Comparison of ENCODE assay signal across 2 cellular contexts in the genomic region with DNA sequence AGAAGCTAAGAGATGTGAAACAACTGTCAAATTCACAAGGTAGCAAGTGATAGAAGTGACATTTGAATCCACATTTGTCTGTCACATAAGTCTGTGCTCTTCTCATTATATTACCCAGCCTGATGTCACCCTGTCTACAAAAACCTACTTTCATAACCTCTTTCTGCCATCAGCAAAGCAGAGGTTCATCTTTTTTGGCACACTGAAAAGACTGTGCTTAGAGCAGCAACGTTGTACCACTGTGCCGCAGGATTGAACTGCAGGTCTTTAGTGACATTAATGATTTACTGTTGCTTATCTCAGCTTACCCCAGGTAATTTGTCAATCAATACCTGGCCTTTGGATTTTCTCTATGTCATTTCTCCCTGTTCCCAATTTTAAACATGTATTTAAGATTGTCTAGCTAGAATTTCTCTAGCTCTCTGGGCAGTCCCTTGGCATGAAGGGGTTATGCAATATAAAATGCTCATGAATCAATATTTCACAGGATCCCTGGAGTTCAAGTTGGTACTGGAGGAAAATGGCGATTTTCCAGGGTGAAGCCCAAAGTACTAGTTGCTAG.
TF ChIP-seq lines count a peak whose summit lies in the region.

No MANE protein-coding gene starts in this region.

TF ChIP-seq in HepG2, 621 proteins besides CTCF, POLR2A, EP300 and RAD21 (continues in another document):
- TF ChIP-seq SKIL (CRISPR knock-in tag; IDR thresholded peaks at IDR 0.05; ENCODE audit: borderline replicate concordance) (no peak), ZNF24 (IDR thresholded peaks at IDR 0.05) (no peak), ZNF678 (CRISPR knock-in tag; IDR thresholded peaks at IDR 0.05) (no peak), NFIC (IDR thresholded peaks at IDR 0.05; ENCODE audit: low read length) (peak; percentile 47; the same call in 1 of the 2 replicates), ZNF670 (CRISPR knock-in tag; IDR thresholded peaks at IDR 0.05; ENCODE audit: borderline replicate concordance) (0 out of 2 replicates have a peak, but pooled peaks have one; percentile 37), NR2F2 (IDR thresholded peaks at IDR 0.05; ENCODE audit: borderline replicate concordance, low read depth) (no peak), MYC (CRISPR knock-in tag; IDR thresholded peaks at IDR 0.05; ENCODE audit: borderline replicate concordance) (no peak), KIAA2018 (CRISPR knock-in tag; IDR thresholded peaks at IDR 0.05; ENCODE audit: borderline replicate concordance) (no peak), YY1 (IDR thresholded peaks at IDR 0.05; ENCODE audit: insufficient read depth, insufficient replicate concordance, low read depth, low read length) (peak; percentile 56), ZNF10 (CRISPR knock-in tag; IDR thresholded peaks at IDR 0.05; ENCODE audit: borderline replicate concordance, low read depth) (no peak), ZNF468 (CRISPR knock-in tag; IDR thresholded peaks at IDR 0.05) (no peak), BRD4 (CRISPR knock-in tag; IDR thresholded peaks at IDR 0.05) (no peak), HNRNPK (IDR thresholded peaks at IDR 0.05; ENCODE audit: low read depth, low read length, poor library complexity, severe bottlenecking) (no peak)
- TF ChIP-seq, protein P1, sequence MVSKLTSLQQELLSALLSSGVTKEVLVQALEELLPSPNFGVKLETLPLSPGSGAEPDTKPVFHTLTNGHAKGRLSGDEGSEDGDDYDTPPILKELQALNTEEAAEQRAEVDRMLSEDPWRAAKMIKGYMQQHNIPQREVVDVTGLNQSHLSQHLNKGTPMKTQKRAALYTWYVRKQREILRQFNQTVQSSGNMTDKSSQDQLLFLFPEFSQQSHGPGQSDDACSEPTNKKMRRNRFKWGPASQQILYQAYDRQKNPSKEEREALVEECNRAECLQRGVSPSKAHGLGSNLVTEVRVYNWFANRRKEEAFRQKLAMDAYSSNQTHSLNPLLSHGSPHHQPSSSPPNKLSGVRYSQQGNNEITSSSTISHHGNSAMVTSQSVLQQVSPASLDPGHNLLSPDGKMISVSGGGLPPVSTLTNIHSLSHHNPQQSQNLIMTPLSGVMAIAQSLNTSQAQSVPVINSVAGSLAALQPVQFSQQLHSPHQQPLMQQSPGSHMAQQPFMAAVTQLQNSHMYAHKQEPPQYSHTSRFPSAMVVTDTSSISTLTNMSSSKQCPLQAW (CRISPR knock-in tag; IDR thresholded peaks at IDR 0.05) = peak; percentile 75; the same call in 1 of the 2 replicates

TF ChIP-seq in neural cell, 6 proteins besides CTCF, POLR2A, EP300 and RAD21:
- TF ChIP-seq MXI1 (conservative IDR thresholded peaks at IDR 0.05; ENCODE audit: poor library complexity, severe bottlenecking) (no peak), POLR2AphosphoS5 (IDR thresholded peaks at IDR 0.05) (peak; percentile 79)
TF ChIP-seq in neural cell: peak in this region for 1.
